8 cellular contexts compared by ENCODE assay signal in genomic region chr7:92245487-92246362, GRCh38. TPM values are rescaled to one million over a fixed set of nuclear protein-coding genes. Genes with fewer than 3 reads are reported as not detected.
DNase-seq lines count a peak whose midpoint lies in the region; ATAC-seq and TF ChIP-seq lines count a peak whose summit lies in the region.

ANKIB1 (plus strand) TSS chr7:92245974; CDS start chr7:92294979, 49,005 bp downstream.
KRIT1 (minus strand) TSS chr7:92245914; CDS start chr7:92242135, 3,779 bp downstream.

- H3K27ac ChIP-seq in ovary (peak within 1 kb of the TSS; percentile 80 to 81), tibial artery (peak within 1 kb of the TSS; percentile 96)

- peak; percentile 72 for TF ChIP-seq POLR2A in ovary (IDR thresholded peaks at IDR 0.05)

- peak within 1 kb of the TSS; percentile 91 for H3K4me3 ChIP-seq in ovary
- peak within 1 kb of the TSS; percentile 80 to 99 for H3K4me3 ChIP-seq in tibial artery

- peaks cover 47% of the 10 kb centered on the region for H3K4me1 Mint-ChIP-seq in activated naive CD8-positive, alpha-beta T cell (ENCODE audit: low read depth)
- peaks cover 18% of the 10 kb centered on the region for H3K4me1 Mint-ChIP-seq in glutamatergic neuron (ENCODE audit: low read depth, unreplicated experiment)

- intact Hi-C loops in ovary (cut with DNase I): loop anchor here in 2 of 4 donors (10.0 kb wide), 2 partner anchors 189 to 199 kb away; partner anchors contain the start of gene GATAD1 (in 1 of the 2)
- intact Hi-C loops in tibial artery (cut with DNase I; ENCODE audit: low total_unique reads): loop anchor here (5.0 to 10.0 kb wide), 2 partner anchors 202 to 1591 kb away; partner anchors contain the start of gene GATAD1

- no peaks in the 10 kb centered on the region for H3K9me3 ChIP-seq in ovary
- no peaks in the 10 kb centered on the region for H3K9me3 ChIP-seq in tibial artery

- peak; percentile 84 for DNase-seq in GM10266 (ENCODE audit: extremely low spot score)
- peak; percentile 94 for DNase-seq in NCI-H1092 treated with DMSO at 0.1 percent for 48 hours (lab: John Stamatoyannopoulos, UW)
- DNase-seq in SKM-1 (lab: John Stamatoyannopoulos, UW; ENCODE audit: unreplicated experiment): peak; percentile 65
- peak; percentile 91 for DNase-seq in glutamatergic neuron
- DNase-seq in ovary: peak; percentile 83 to 90 (median 86)
- DNase-seq in tibial artery: peak; percentile 83 to 92

- H3K4me1 ChIP-seq in ovary (ENCODE audit: insufficient read depth) (peaks cover 3% of the 10 kb centered on the region), tibial artery (peaks cover 0 to 37% (median 27%) of the 10 kb centered on the region in 4 donors)

- H3K9me3 Mint-ChIP-seq in activated naive CD8-positive, alpha-beta T cell (ENCODE audit: low read depth): no peaks in the 10 kb centered on the region
- H3K9me3 Mint-ChIP-seq in glutamatergic neuron (ENCODE audit: unreplicated experiment): peaks cover 12% of the 10 kb centered on the region

- TF ChIP-seq EP300 in ovary (IDR thresholded peaks at IDR 0.05): no peak

- peak; percentile 82 for ATAC-seq in HG02610 (IDR thresholded peaks at IDR 0.05; ENCODE audit: unreplicated experiment)

- no peaks in the 10 kb centered on the region for H3K27me3 ChIP-seq in ovary
- no peaks in the 10 kb centered on the region for H3K27me3 ChIP-seq in tibial artery

- H3K36me3 Mint-ChIP-seq in activated naive CD8-positive, alpha-beta T cell: peaks cover 2% of the 10 kb centered on the region
- no peaks in the 10 kb centered on the region for H3K36me3 Mint-ChIP-seq in glutamatergic neuron (ENCODE audit: unreplicated experiment)

- H3K27ac Mint-ChIP-seq in activated naive CD8-positive, alpha-beta T cell: peak within 1 kb of the TSS; percentile 96
- H3K27ac Mint-ChIP-seq in glutamatergic neuron (ENCODE audit: unreplicated experiment): peak within 1 kb of the TSS; percentile 99

- H3K36me3 ChIP-seq in ovary (no peaks in the 10 kb centered on the region), tibial artery (peaks cover 0 to 7% (median 2%) of the 10 kb centered on the region in 3 donors)

- no peaks in the 10 kb centered on the region for H3K27me3 Mint-ChIP-seq in activated naive CD8-positive, alpha-beta T cell
- H3K27me3 Mint-ChIP-seq in glutamatergic neuron (ENCODE audit: unreplicated experiment): peaks cover 9% of the 10 kb centered on the region

- TF ChIP-seq CTCF in GM10266 (IDR thresholded peaks at IDR 0.05; ENCODE audit: control insufficient read depth, insufficient read depth, low read depth, missing control alignments) (peak; percentile 5), glutamatergic neuron (IDR thresholded peaks at IDR 0.05; ENCODE audit: partially characterized antibody, unreplicated experiment) (no peak), ovary (IDR thresholded peaks at IDR 0.05) (peak in 1 of 3 donors; percentile 27), tibial artery (IDR thresholded peaks at IDR 0.05) (peak; percentile 21 to 33)

- 0 to 1% (median 0%) methylated on average over 30 to 71 of the region's 72 CpGs for WGBS in ovary, 3 donors

- H3K4me3 Mint-ChIP-seq in activated naive CD8-positive, alpha-beta T cell: peak within 1 kb of the TSS; percentile 94
- H3K4me3 Mint-ChIP-seq in glutamatergic neuron (ENCODE audit: unreplicated experiment): peak within 1 kb of the TSS; percentile 100

RNA-seq across cellular contexts. Expression of gene ANKIB1, which starts in this region (rescaled TPM):
- total RNA-seq in glutamatergic neuron (ENCODE audit: unreplicated experiment) (77.7 TPM), ovary (10 to 100 TPM; 30.8 to 83.1 (median 61.4) TPM)
- polyA plus RNA-seq in ovary: 10 to 100 TPM; 11.3 to 28.5 TPM

RNA-seq across cellular contexts. Expression of gene KRIT1, which starts in this region (rescaled TPM):
- total RNA-seq in glutamatergic neuron (ENCODE audit: unreplicated experiment) (37.8 TPM), ovary (10 to 100 TPM; 46.8 to 65.0 (median 53.1) TPM)
- 10 to 100 TPM; 29.4 to 32.1 TPM for polyA plus RNA-seq in ovary

Comparison
In these comparisons a context has a peak if more than half of its experiments do, and no peak if none do; other contexts are left out.
1. Peak in every context shown above with its lines: DNase-seq, ATAC-seq, H3K4me3 ChIP-seq and H3K27ac ChIP-seq.